1 cellular context compared by ENCODE assay signal in genomic region chr6:87472525-87473418, GRCh38.
TF ChIP-seq lines count a peak whose summit lies in the region.

A gene with protein sequence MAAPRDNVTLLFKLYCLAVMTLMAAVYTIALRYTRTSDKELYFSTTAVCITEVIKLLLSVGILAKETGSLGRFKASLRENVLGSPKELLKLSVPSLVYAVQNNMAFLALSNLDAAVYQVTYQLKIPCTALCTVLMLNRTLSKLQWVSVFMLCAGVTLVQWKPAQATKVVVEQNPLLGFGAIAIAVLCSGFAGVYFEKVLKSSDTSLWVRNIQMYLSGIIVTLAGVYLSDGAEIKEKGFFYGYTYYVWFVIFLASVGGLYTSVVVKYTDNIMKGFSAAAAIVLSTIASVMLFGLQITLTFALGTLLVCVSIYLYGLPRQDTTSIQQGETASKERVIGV (plus strand): TSS chr6:87472974. CDS start chr6:87473004, 30 bp downstream.

TF ChIP-seq in GM12878, 131 proteins besides CTCF, POLR2A, EP300 and RAD21 (continued from another document and continues in another):
- peak; percentile 89 for TF ChIP-seq PKNOX1 (IDR thresholded peaks at IDR 0.05)
- TF ChIP-seq POU2F2 (IDR thresholded peaks at IDR 0.05; ENCODE audit: borderline replicate concordance, low read depth, low read length): no peak
- TF ChIP-seq, protein P1, sequence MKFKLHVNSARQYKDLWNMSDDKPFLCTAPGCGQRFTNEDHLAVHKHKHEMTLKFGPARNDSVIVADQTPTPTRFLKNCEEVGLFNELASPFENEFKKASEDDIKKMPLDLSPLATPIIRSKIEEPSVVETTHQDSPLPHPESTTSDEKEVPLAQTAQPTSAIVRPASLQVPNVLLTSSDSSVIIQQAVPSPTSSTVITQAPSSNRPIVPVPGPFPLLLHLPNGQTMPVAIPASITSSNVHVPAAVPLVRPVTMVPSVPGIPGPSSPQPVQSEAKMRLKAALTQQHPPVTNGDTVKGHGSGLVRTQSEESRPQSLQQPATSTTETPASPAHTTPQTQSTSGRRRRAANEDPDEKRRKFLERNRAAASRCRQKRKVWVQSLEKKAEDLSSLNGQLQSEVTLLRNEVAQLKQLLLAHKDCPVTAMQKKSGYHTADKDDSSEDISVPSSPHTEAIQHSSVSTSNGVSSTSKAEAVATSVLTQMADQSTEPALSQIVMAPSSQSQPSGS (IDR thresholded peaks at IDR 0.05; ENCODE audit: low read length): no peak
- TF ChIP-seq IRF4 (IDR thresholded peaks at IDR 0.05; ENCODE audit: low read depth, low read length): peak; percentile 71
- no peak for TF ChIP-seq WRNIP1 (IDR thresholded peaks at IDR 0.05; ENCODE audit: borderline replicate concordance, low read depth, low read length)
- TF ChIP-seq, protein P2, sequence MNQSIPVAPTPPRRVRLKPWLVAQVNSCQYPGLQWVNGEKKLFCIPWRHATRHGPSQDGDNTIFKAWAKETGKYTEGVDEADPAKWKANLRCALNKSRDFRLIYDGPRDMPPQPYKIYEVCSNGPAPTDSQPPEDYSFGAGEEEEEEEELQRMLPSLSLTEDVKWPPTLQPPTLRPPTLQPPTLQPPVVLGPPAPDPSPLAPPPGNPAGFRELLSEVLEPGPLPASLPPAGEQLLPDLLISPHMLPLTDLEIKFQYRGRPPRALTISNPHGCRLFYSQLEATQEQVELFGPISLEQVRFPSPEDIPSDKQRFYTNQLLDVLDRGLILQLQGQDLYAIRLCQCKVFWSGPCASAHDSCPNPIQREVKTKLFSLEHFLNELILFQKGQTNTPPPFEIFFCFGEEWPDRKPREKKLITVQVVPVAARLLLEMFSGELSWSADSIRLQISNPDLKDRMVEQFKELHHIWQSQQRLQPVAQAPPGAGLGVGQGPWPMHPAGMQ (IDR thresholded peaks at IDR 0.05; ENCODE audit: borderline replicate concordance): no peak
- peak; percentile 91 for TF ChIP-seq YY1 (IDR thresholded peaks at IDR 0.05; ENCODE audit: low read depth, low read length)
- TF ChIP-seq SIN3A (IDR thresholded peaks at IDR 0.05; ENCODE audit: low read depth, low read length): no peak
- peak; percentile 53; the same call in 1 of the 2 replicates for TF ChIP-seq POLR2AphosphoS5 (IDR thresholded peaks at IDR 0.05; ENCODE audit: low read length)
- TF ChIP-seq ETV6 (conservative IDR thresholded peaks at IDR 0.05 in 1 of 2, IDR thresholded peaks at IDR 0.05 in 1 of 2; ENCODE audit: borderline replicate concordance in 1 of 2, low read depth in 1 of 2): no peak
- TF ChIP-seq CHD2 (IDR thresholded peaks at IDR 0.05; ENCODE audit: borderline replicate concordance, low read depth, low read length): 0 out of 2 replicates have a peak, but pooled peaks have one; percentile 27
- TF ChIP-seq CEBPB (IDR thresholded peaks at IDR 0.05; ENCODE audit: borderline replicate concordance in 1 of 2, low read depth in 2 of 2, low read length in 2 of 2): no peak
- peak; percentile 36; the same call in 1 of the 2 replicates for TF ChIP-seq SPI1 (IDR thresholded peaks at IDR 0.05; ENCODE audit: borderline replicate concordance, insufficient read depth, low read depth, low read length)
- TF ChIP-seq IKZF1 (conservative IDR thresholded peaks at IDR 0.05): peak; percentile 97
- no peak; the same call in 1 of the 2 replicates for TF ChIP-seq SMC3 (IDR thresholded peaks at IDR 0.05; ENCODE audit: borderline replicate concordance, low read length)
- TF ChIP-seq NBN (IDR thresholded peaks at IDR 0.05): peak; percentile 71
- peak; percentile 78 for TF ChIP-seq GABPA (IDR thresholded peaks at IDR 0.05; ENCODE audit: low read depth)
- TF ChIP-seq, protein P3, sequence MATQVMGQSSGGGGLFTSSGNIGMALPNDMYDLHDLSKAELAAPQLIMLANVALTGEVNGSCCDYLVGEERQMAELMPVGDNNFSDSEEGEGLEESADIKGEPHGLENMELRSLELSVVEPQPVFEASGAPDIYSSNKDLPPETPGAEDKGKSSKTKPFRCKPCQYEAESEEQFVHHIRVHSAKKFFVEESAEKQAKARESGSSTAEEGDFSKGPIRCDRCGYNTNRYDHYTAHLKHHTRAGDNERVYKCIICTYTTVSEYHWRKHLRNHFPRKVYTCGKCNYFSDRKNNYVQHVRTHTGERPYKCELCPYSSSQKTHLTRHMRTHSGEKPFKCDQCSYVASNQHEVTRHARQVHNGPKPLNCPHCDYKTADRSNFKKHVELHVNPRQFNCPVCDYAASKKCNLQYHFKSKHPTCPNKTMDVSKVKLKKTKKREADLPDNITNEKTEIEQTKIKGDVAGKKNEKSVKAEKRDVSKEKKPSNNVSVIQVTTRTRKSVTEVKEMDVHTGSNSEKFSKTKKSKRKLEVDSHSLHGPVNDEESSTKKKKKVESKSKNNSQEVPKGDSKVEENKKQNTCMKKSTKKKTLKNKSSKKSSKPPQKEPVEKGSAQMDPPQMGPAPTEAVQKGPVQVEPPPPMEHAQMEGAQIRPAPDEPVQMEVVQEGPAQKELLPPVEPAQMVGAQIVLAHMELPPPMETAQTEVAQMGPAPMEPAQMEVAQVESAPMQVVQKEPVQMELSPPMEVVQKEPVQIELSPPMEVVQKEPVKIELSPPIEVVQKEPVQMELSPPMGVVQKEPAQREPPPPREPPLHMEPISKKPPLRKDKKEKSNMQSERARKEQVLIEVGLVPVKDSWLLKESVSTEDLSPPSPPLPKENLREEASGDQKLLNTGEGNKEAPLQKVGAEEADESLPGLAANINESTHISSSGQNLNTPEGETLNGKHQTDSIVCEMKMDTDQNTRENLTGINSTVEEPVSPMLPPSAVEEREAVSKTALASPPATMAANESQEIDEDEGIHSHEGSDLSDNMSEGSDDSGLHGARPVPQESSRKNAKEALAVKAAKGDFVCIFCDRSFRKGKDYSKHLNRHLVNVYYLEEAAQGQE (IDR thresholded peaks at IDR 0.05; ENCODE audit: low read depth, low read length): no peak
- peak; percentile 81; the same call in 1 of the 2 replicates for TF ChIP-seq ASH2L (IDR thresholded peaks at IDR 0.05; ENCODE audit: borderline replicate concordance, low read depth)
- TF ChIP-seq, protein P4, sequence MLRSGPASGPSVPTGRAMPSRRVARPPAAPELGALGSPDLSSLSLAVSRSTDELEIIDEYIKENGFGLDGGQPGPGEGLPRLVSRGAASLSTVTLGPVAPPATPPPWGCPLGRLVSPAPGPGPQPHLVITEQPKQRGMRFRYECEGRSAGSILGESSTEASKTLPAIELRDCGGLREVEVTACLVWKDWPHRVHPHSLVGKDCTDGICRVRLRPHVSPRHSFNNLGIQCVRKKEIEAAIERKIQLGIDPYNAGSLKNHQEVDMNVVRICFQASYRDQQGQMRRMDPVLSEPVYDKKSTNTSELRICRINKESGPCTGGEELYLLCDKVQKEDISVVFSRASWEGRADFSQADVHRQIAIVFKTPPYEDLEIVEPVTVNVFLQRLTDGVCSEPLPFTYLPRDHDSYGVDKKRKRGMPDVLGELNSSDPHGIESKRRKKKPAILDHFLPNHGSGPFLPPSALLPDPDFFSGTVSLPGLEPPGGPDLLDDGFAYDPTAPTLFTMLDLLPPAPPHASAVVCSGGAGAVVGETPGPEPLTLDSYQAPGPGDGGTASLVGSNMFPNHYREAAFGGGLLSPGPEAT (IDR thresholded peaks at IDR 0.05; ENCODE audit: low read depth): peak; percentile 65
- no peak for TF ChIP-seq HDAC2 (IDR thresholded peaks at IDR 0.05)
- TF ChIP-seq ZNF207 (IDR thresholded peaks at IDR 0.05; ENCODE audit: borderline replicate concordance): no peak
- no peak for TF ChIP-seq SMAD5 (IDR thresholded peaks at IDR 0.05; ENCODE audit: low read depth)
- peak; percentile 80 for TF ChIP-seq CBFB (IDR thresholded peaks at IDR 0.05; ENCODE audit: low read depth)
- TF ChIP-seq MEF2A (IDR thresholded peaks at IDR 0.05; ENCODE audit: insufficient read depth, low read depth, low read length): no peak
- peak; percentile 29; the same call in 1 of the 2 replicates for TF ChIP-seq EED (IDR thresholded peaks at IDR 0.05; ENCODE audit: low read depth)
- TF ChIP-seq CUX1 (IDR thresholded peaks at IDR 0.05; ENCODE audit: insufficient replicate concordance, low read depth, low read length): no peak
- no peak for TF ChIP-seq CHD4 (IDR thresholded peaks at IDR 0.05)
- TF ChIP-seq ZBTB40 (IDR thresholded peaks at IDR 0.05; ENCODE audit: borderline replicate concordance): peak; percentile 86
- no peak for TF ChIP-seq SMAD1 (IDR thresholded peaks at IDR 0.05; ENCODE audit: low read depth, partially characterized antibody)
- peak; percentile 80; the same call in 1 of the 2 replicates for TF ChIP-seq RB1 (IDR thresholded peaks at IDR 0.05; ENCODE audit: borderline replicate concordance)
- TF ChIP-seq, protein P5, sequence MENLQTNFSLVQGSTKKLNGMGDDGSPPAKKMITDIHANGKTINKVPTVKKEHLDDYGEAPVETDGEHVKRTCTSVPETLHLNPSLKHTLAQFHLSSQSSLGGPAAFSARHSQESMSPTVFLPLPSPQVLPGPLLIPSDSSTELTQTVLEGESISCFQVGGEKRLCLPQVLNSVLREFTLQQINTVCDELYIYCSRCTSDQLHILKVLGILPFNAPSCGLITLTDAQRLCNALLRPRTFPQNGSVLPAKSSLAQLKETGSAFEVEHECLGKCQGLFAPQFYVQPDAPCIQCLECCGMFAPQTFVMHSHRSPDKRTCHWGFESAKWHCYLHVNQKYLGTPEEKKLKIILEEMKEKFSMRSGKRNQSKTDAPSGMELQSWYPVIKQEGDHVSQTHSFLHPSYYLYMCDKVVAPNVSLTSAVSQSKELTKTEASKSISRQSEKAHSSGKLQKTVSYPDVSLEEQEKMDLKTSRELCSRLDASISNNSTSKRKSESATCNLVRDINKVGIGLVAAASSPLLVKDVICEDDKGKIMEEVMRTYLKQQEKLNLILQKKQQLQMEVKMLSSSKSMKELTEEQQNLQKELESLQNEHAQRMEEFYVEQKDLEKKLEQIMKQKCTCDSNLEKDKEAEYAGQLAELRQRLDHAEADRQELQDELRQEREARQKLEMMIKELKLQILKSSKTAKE (IDR thresholded peaks at IDR 0.05; ENCODE audit: low read depth, poor library complexity, severe bottlenecking): peak; percentile 20
- no peak for TF ChIP-seq JUND (IDR thresholded peaks at IDR 0.05; ENCODE audit: low read depth, low read length)
- TF ChIP-seq PAX5 (IDR thresholded peaks at IDR 0.05; ENCODE audit: borderline replicate concordance, low read depth, low read length): no peak
